ENCODE assay signal across 9 cellular contexts in genomic region chr10:110410329-110411046, GRCh38.
DNase-seq lines count a peak whose midpoint lies in the region; ATAC-seq, FAIRE-seq and TF ChIP-seq lines count a peak whose summit lies in the region.
"Had no signal": no experiment of that assay in that cellular context is flagged by ENCODE, and none has a peak within 500 bp of the region (broad histone marks: within the 10 kb centered on the region; RNA-seq: fewer than 3 reads in every experiment).

No MANE protein-coding gene starts in this region.

- H3K4me3 ChIP-seq in AG09309 (ENCODE audit: control insufficient read depth, low read depth, low read length) (no peak overlapping the region), bronchial epithelial cell (ENCODE audit: low read depth, low read length) (no peak overlapping the region)

- no peak overlapping the region for H3K4me3 Mint-ChIP-seq in mesothelial cell of epicardium
- no peak overlapping the region for H3K4me3 Mint-ChIP-seq in activated naive CD8-positive, alpha-beta T cell treated with anti-CD3 and anti-CD28 coated beads, Interleukin-2, amount 50 U/mL, for 24 hours

- ATAC-seq in activated naive CD8-positive, alpha-beta T cell treated with anti-CD3 and anti-CD28 coated beads, Interleukin-2, amount 50 U/mL, for 24 hours: no peak

- no peaks in the 10 kb centered on the region for H3K36me3 ChIP-seq in bronchial epithelial cell (ENCODE audit: control insufficient read depth, insufficient read depth, low read length)

- peak overlapping the region; percentile 98 for H3K27ac Mint-ChIP-seq in mesothelial cell of epicardium
- no peak overlapping the region for H3K27ac Mint-ChIP-seq in activated naive CD8-positive, alpha-beta T cell treated with anti-CD3 and anti-CD28 coated beads, Interleukin-2, amount 50 U/mL, for 24 hours

- H3K4me1 Mint-ChIP-seq in mesothelial cell of epicardium: peaks cover 65% of the 10 kb centered on the region
- peaks cover 67% of the 10 kb centered on the region for H3K4me1 Mint-ChIP-seq in activated naive CD8-positive, alpha-beta T cell treated with anti-CD3 and anti-CD28 coated beads, Interleukin-2, amount 50 U/mL, for 24 hours

- H3K36me3 Mint-ChIP-seq in mesothelial cell of epicardium: no peaks in the 10 kb centered on the region
- H3K36me3 Mint-ChIP-seq in activated naive CD8-positive, alpha-beta T cell treated with anti-CD3 and anti-CD28 coated beads, Interleukin-2, amount 50 U/mL, for 24 hours (ENCODE audit: low read depth): peaks cover 1% of the 10 kb centered on the region

- no peaks in the 10 kb centered on the region for H3K27me3 Mint-ChIP-seq in mesothelial cell of epicardium (ENCODE audit: low read depth)
- H3K27me3 Mint-ChIP-seq in activated naive CD8-positive, alpha-beta T cell treated with anti-CD3 and anti-CD28 coated beads, Interleukin-2, amount 50 U/mL, for 24 hours: peaks cover 11% of the 10 kb centered on the region

- H3K9me3 Mint-ChIP-seq in mesothelial cell of epicardium: no peaks in the 10 kb centered on the region
- no peaks in the 10 kb centered on the region for H3K9me3 Mint-ChIP-seq in activated naive CD8-positive, alpha-beta T cell treated with anti-CD3 and anti-CD28 coated beads, Interleukin-2, amount 50 U/mL, for 24 hours

- peak; percentile 97 for DNase-seq in AG09309 (ENCODE audit: low read depth)
- DNase-seq in HTR-8/SVneo (ENCODE audit: insufficient read length, low spot score): peak; percentile 87
- DNase-seq in bronchial epithelial cell (ENCODE audit: low read depth): peak; percentile 98
- peak in 1 of 2 experiments; percentile 65 for DNase-seq in mesothelial cell of epicardium (ENCODE audit: low spot score in 2 of 2, unreplicated experiment in 2 of 2)
- DNase-seq in activated naive CD8-positive, alpha-beta T cell treated with anti-CD3 and anti-CD28 coated beads, Interleukin-2, amount 50 U/mL, for 24 hours: no peak
- no peak for DNase-seq in occipital lobe (lab: John Stamatoyannopoulos, UW)
- DNase-seq in NAMALWA (ENCODE audit: low spot score): no peak
- no peak for DNase-seq in activated effector memory CD4-positive, alpha-beta T cell treated with Interleukin-2 at 50 U/mL for 16 hours

- TF ChIP-seq CTCF in AG09309 (IDR thresholded peaks at IDR 0.05; ENCODE audit: control insufficient read depth, insufficient read depth, low read depth, low read length, missing control alignments): no peak
- TF ChIP-seq CTCF in bronchial epithelial cell (IDR thresholded peaks at IDR 0.05; ENCODE audit: insufficient read depth, low read length, severe bottlenecking): no peak
- TF ChIP-seq CTCF in mesothelial cell of epicardium (IDR thresholded peaks at IDR 0.05; ENCODE audit: unreplicated experiment): no peak

- H3K27me3 ChIP-seq in bronchial epithelial cell (ENCODE audit: control insufficient read depth, insufficient read depth, low read length): no peaks in the 10 kb centered on the region

- FAIRE-seq in HTR-8/SVneo (lab: Jason Lieb, UNC) (peak; percentile 57), bronchial epithelial cell (lab: Jason Lieb, UNC) (no peak)
- FAIRE-seq: TTC549 had no signal

Comparison
In these comparisons a context has a peak if more than half of its experiments do, and no peak if none do; other contexts are left out.
1. DNase-seq: peak in AG09309 (single experiment), HTR-8/SVneo (single experiment) and bronchial epithelial cell (single experiment); none in activated naive CD8-positive, alpha-beta T cell treated with anti-CD3 and anti-CD28 coated beads, Interleukin-2, amount 50 U/mL, for 24 hours (single experiment), occipital lobe (single experiment), NAMALWA (single experiment) and activated effector memory CD4-positive, alpha-beta T cell treated with Interleukin-2 at 50 U/mL for 16 hours (single experiment).